Comparison of ENCODE assay signal across 8 cellular contexts in the genomic region with DNA sequence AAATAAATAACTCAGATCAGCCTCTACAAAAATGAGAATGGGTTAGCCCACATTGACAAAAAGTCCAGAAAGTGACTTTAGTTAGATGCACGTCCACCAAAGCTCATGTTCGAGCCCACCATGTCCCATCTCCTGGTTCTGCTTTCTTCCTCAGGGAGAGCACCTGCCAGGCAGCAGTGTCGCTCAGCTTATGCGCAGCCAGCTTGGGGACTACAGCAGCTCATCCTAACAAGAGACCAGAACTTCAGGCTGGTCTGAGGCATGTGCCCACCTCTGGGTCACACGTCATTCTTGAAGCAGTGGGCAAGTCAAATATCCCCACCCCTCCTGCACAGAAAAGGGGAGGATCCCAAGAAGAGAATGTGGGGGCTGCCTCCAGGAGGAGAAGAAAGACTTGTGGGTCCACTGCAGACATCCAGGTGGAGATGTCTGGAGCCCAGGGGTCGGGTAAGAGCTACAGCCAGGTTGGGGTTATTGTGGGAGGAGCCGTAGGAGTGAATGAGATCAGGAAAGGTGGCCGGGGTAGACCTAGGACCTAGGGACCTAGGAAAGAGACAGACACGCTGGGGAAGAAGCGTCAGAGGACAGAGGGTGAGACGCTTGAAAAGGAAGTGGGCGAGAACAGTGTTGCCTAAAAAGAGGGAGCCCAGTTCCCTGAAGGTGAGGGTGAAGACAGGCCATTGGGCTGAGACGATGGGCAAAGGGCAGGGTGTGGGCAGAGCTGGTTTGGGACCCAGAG. TPM values are rescaled to one million over a fixed set of nuclear protein-coding genes. Genes with fewer than 3 reads are reported as not detected.
DNase-seq lines count a peak whose midpoint lies in the region; ATAC-seq and TF ChIP-seq lines count a peak whose summit lies in the region.

No MANE protein-coding gene starts in this region.

- H3K9me3 ChIP-seq in Caco-2: peaks cover 5% of the 10 kb centered on the region; the same call in 1 of the 2 replicates
- H3K9me3 ChIP-seq in NT2/D1 (ENCODE audit: insufficient read depth, low read length): peaks cover 14% of the 10 kb centered on the region; the same call in 1 of the 2 replicates

- no peaks in the 10 kb centered on the region for H3K27me3 Mint-ChIP-seq in Caco-2 (ENCODE audit: insufficient read depth, unreplicated experiment)
- no peaks in the 10 kb centered on the region for H3K27me3 Mint-ChIP-seq in neural crest cell (ENCODE audit: low read depth)

- intact Hi-C loops in Caco-2 (cut with micrococcal nuclease; ENCODE audit: unreplicated experiment): loop anchor here (5.0 kb wide), 1 partner anchor 538 kb away; no protein-coding TSS in a partner anchor

- DNase-seq in Caco-2 (no peak), NT2/D1 (ENCODE audit: low read depth, low spot score) (no peak), epithelial cell of prostate (ENCODE audit: low read depth, low spot score) (no peak), neural crest cell (ENCODE audit: low read depth, low spot score) (no peak), DMS79 treated with DMSO at 0.1 percent for 48 hours (lab: John Stamatoyannopoulos, UW) (no peak)
- DNase-seq in stimulated activated CD4-positive, alpha-beta T cell treated with anti-CD3 and anti-CD28 coated beads, Interleukin-12 subunit alpha, Interleukin-12 subunit beta, amount 100 ng/mL, for 4 hours: no peak

- POLR2A ChIA-PET in Caco-2 (lab: Charles Lee): interaction anchor here (0.6 kb wide), 1 partner anchor 8 kb away, joined by 3 read pairs; no protein-coding TSS in a partner anchor

- peak overlapping the region; percentile 49 for H3K4me3 ChIP-seq in Caco-2 (ENCODE audit: low read depth, low read length)
- peak overlapping the region; percentile 67 for H3K4me3 ChIP-seq in NT2/D1 (ENCODE audit: insufficient read length, low read depth)

- no peaks in the 10 kb centered on the region for H3K27me3 ChIP-seq in Caco-2 (replicated peaks; ENCODE audit: control insufficient read depth, insufficient read depth, low read length)
- H3K27me3 ChIP-seq in NT2/D1 (ENCODE audit: insufficient read depth, insufficient read length): no peaks in the 10 kb centered on the region

- H3K4me1 ChIP-seq in Caco-2 (peaks cover 13% of the 10 kb centered on the region), NT2/D1 (ENCODE audit: insufficient read depth, insufficient read length) (peaks cover 13% of the 10 kb centered on the region)

- H3K27ac Mint-ChIP-seq in Caco-2 (ENCODE audit: unreplicated experiment) (peak overlapping the region; percentile 81), neural crest cell (ENCODE audit: unreplicated experiment) (peak overlapping the region; percentile 97)

- H3K36me3 ChIP-seq in Caco-2 (ENCODE audit: control insufficient read depth, insufficient read depth, low read length) (no peaks in the 10 kb centered on the region), NT2/D1 (ENCODE audit: insufficient read depth, insufficient read length, low read length) (no peaks in the 10 kb centered on the region)

- H3K27ac ChIP-seq in epithelial cell of prostate: peak overlapping the region; percentile 65

- peak overlapping the region; percentile 88 for H3K9ac ChIP-seq in NT2/D1 (ENCODE audit: insufficient read length, low read depth)

- no TSS peak for BruUV-seq in Caco-2 (replicated peaks; lab: Mats Ljungman, UMichigan)

- CTCF ChIA-PET in Caco-2 (lab: Charles Lee): interaction anchor here (2.4 kb wide), 1 partner anchor 15 kb away, joined by 7 read pairs; no protein-coding TSS in a partner anchor

- H3K4me3 Mint-ChIP-seq in Caco-2 (ENCODE audit: unreplicated experiment): peak overlapping the region; percentile 86
- H3K4me3 Mint-ChIP-seq in neural crest cell: peak overlapping the region; percentile 93

- TF ChIP-seq CTCF in Caco-2 (IDR thresholded peaks at IDR 0.05; ENCODE audit: insufficient read depth in 1 of 2, low read depth in 1 of 2, low read length in 1 of 2, severe bottlenecking in 1 of 2, unreplicated experiment in 1 of 2): no peak
- no peak for TF ChIP-seq CTCF in neural crest cell (conservative IDR thresholded peaks at IDR 0.05)

- H3K9me3 Mint-ChIP-seq in Caco-2 (ENCODE audit: unreplicated experiment) (no peaks in the 10 kb centered on the region), neural crest cell (no peaks in the 10 kb centered on the region)

- H3K4me1 Mint-ChIP-seq in Caco-2 (ENCODE audit: low read depth, unreplicated experiment): peaks cover 17% of the 10 kb centered on the region
- H3K4me1 Mint-ChIP-seq in neural crest cell: peaks cover 21% of the 10 kb centered on the region

- no peak for ATAC-seq in HG03039 (IDR thresholded peaks at IDR 0.05; ENCODE audit: unreplicated experiment)
- ATAC-seq in HG02885 (IDR thresholded peaks at IDR 0.05; ENCODE audit: poor library complexity, unreplicated experiment): no peak

- H3K36me3 Mint-ChIP-seq in Caco-2 (ENCODE audit: insufficient read depth, unreplicated experiment) (no peaks in the 10 kb centered on the region), neural crest cell (ENCODE audit: low read depth) (no peaks in the 10 kb centered on the region)

RNA-seq across cellular contexts. Expression of a gene that starts 52.5 kb away (rescaled TPM):
- total RNA-seq in Caco-2 (2022) (136 and 150 TPM in 2 replicates), neural crest cell (110 and 111 TPM in 2 replicates)
